30 cellular contexts compared by ENCODE assay signal in the genomic region with DNA sequence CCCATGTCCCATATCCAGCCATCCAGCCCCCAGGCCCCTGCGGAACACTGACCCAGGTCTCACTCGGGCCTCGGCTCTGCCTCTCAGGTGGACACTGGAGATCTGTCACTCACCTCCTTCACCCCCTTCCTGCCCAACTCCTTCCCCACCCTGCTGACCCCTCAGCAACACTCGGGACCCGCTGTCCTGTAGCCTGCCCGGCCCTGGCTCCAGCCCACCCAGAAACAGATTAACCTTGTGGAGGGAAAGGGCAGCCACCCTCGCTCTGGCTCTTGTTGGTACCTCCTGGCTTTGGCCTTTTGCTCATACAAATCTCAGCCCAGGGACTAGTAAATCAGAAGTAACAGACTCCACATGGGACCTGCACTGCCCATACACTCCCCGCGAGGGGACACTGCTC. TPM values are rescaled to one million over a fixed set of nuclear protein-coding genes. Genes with fewer than 3 reads are reported as not detected.
A peak's percentile ranks its signal among the peaks of the same experiment; 100 is the strongest.
DNase-seq lines count a peak whose midpoint lies in the region; ATAC-seq, FAIRE-seq and TF ChIP-seq lines count a peak whose summit lies in the region.
"Had no signal": no experiment of that assay in that cellular context is flagged by ENCODE, and none has a peak within 500 bp of the region (broad histone marks: within the 10 kb centered on the region; RNA-seq: fewer than 3 reads in every experiment).

No MANE protein-coding gene starts in this region.

- no peaks in the 10 kb centered on the region for H3K4me1 Mint-ChIP-seq in natural killer cell treated with Interleukin-12 subunit alpha and Interleukin-12 subunit beta and Interleukin-15 and Interleukin-18, amount 100 ng/mL, for 72 hours (ENCODE audit: low read depth in 2 of 2)
- H3K4me1 Mint-ChIP-seq in natural killer cell = no peaks in the 10 kb centered on the region

- H3K27me3 Mint-ChIP-seq in natural killer cell treated with Interleukin-12 subunit alpha and Interleukin-12 subunit beta and Interleukin-15 and Interleukin-18, amount 100 ng/mL, for 72 hours = peaks cover 0 to 6% of the 10 kb centered on the region in 2 donors
- peaks cover 0 to 2% of the 10 kb centered on the region in 2 donors for H3K27me3 Mint-ChIP-seq in natural killer cell (ENCODE audit: low read depth in 2 of 2)

- no peak for TF ChIP-seq CTCF in natural killer cell (IDR thresholded peaks at IDR 0.05)
- no peak for TF ChIP-seq CTCF in RWPE1 (conservative IDR thresholded peaks at IDR 0.05; ENCODE audit: low read depth)
- TF ChIP-seq CTCF in D721Med (IDR thresholded peaks at IDR 0.05; ENCODE audit: insufficient read depth, missing control alignments) = no peak

- ATAC-seq in natural killer cell treated with Interleukin-12 subunit alpha and Interleukin-12 subunit beta and Interleukin-15 and Interleukin-18, amount 100 ng/mL, for 72 hours = no peak
- ATAC-seq in natural killer cell = no peak
- ATAC-seq: A549; CD8-positive, alpha-beta T cell; GM12878 had no signal

- CTCF ChIA-PET in RWPE1 (lab: Yijun Ruan, JAX) = no interaction called here

- FAIRE-seq in D721Med (lab: Jason Lieb, UNC) = no peak
- FAIRE-seq: A549, GM12878, GM12892, GM18507, GM19239 had no signal

- POLR2A ChIA-PET in RWPE1 (lab: Yijun Ruan, JAX; ENCODE audit: low non-redundant PET) = no interaction called here

- peak overlapping the region; percentile 10 for H3K27ac ChIP-seq in RWPE1
- H3K27ac ChIP-seq: 22Rv1, C4-2B had no signal

- no peaks in the 10 kb centered on the region for H3K36me3 Mint-ChIP-seq in natural killer cell treated with Interleukin-12 subunit alpha and Interleukin-12 subunit beta and Interleukin-15 and Interleukin-18, amount 100 ng/mL, for 72 hours
- no peaks in the 10 kb centered on the region for H3K36me3 Mint-ChIP-seq in natural killer cell
- H3K36me3 Mint-ChIP-seq: CD8-positive, alpha-beta T cell had no signal

- intact Hi-C loops in natural killer cell (cut with micrococcal nuclease) (no loop called here), posterior vena cava (cut with DNase I) (loop anchor here in 1 of 2 donors (1.0 kb wide), 1 partner anchor 45 kb away; no protein-coding TSS in a partner anchor)

- H3K27ac Mint-ChIP-seq in natural killer cell treated with Interleukin-12 subunit alpha and Interleukin-12 subunit beta and Interleukin-15 and Interleukin-18, amount 100 ng/mL, for 72 hours = no peak overlapping the region
- H3K27ac Mint-ChIP-seq in natural killer cell = no peak overlapping the region
- H3K27ac Mint-ChIP-seq: B cell; CD4-positive, alpha-beta T cell; CD8-positive, alpha-beta T cell had no signal

- H3K4me3 Mint-ChIP-seq in natural killer cell treated with Interleukin-12 subunit alpha and Interleukin-12 subunit beta and Interleukin-15 and Interleukin-18, amount 100 ng/mL, for 72 hours = no peak overlapping the region
- no peak overlapping the region for H3K4me3 Mint-ChIP-seq in natural killer cell
- H3K4me3 Mint-ChIP-seq: B cell; CD4-positive, alpha-beta T cell; CD8-positive, alpha-beta T cell had no signal

- peak; percentile 20 for DNase-seq in natural killer cell treated with Interleukin-12 subunit alpha and Interleukin-12 subunit beta and Interleukin-15 and Interleukin-18, amount 100 ng/mL, for 72 hours (ENCODE audit: low spot score)
- no peak for DNase-seq in natural killer cell
- no peak for DNase-seq in RWPE1 (ENCODE audit: low spot score)
- peak; percentile 60 for DNase-seq in posterior vena cava (ENCODE audit: low spot score)
- DNase-seq in D721Med (ENCODE audit: insufficient read length, low spot score) = no peak
- DNase-seq in mesenteric fat pad (ENCODE audit: low spot score) = no peak
- DNase-seq in stimulated activated naive CD4-positive, alpha-beta T cell treated with Interleukin-2 at 50 U/mL for 16 hours (lab: John Stamatoyannopoulos, UW) = no peak
- DNase-seq: AML-193; Caco-2; Calu3; CD4-positive, alpha-beta T cell; CD8-positive, alpha-beta T cell; DMS 273 treated with DMSO at 0.1 percent for 48 hours; DMS153; DMS53; DMS79; DND-41; EL; GDM1 had no signal

- H3K9me3 Mint-ChIP-seq in natural killer cell treated with Interleukin-12 subunit alpha and Interleukin-12 subunit beta and Interleukin-15 and Interleukin-18, amount 100 ng/mL, for 72 hours = no peaks in the 10 kb centered on the region
- H3K9me3 Mint-ChIP-seq in natural killer cell = no peaks in the 10 kb centered on the region
- H3K9me3 Mint-ChIP-seq: CD4-positive, alpha-beta T cell; CD8-positive, alpha-beta T cell had no signal

RNA-seq across cellular contexts. Expression of gene PRLH, which starts 29.8 kb away (rescaled TPM):
- total RNA-seq in natural killer cell treated with Interleukin-12 subunit alpha and Interleukin-12 subunit beta and Interleukin-15 and Interleukin-18, amount 100 ng/mL, for 72 hours = not detected
- total RNA-seq in natural killer cell (not detected), posterior vena cava (not detected), mesenteric fat pad (not detected)
- total RNA-seq: A172; B cell; Caco-2; Calu3; CD4-positive, alpha-beta T cell; CD8-positive, alpha-beta T cell; Daoy; G401; GM12878 had no signal

RNA-seq across cellular contexts. Expression of gene MLPH, which starts 49.6 kb away (rescaled TPM):
- total RNA-seq in natural killer cell treated with Interleukin-12 subunit alpha and Interleukin-12 subunit beta and Interleukin-15 and Interleukin-18, amount 100 ng/mL, for 72 hours = not detected
- total RNA-seq in natural killer cell (not detected), posterior vena cava (1 to 10 TPM; 6.0 to 6.4 TPM), mesenteric fat pad (7.3 TPM)
- total RNA-seq: B cell; Caco-2; CD8-positive, alpha-beta T cell had no signal

RNA-seq across cellular contexts. Expression of gene RAB17, which starts 53.9 kb away (rescaled TPM):
- total RNA-seq in natural killer cell treated with Interleukin-12 subunit alpha and Interleukin-12 subunit beta and Interleukin-15 and Interleukin-18, amount 100 ng/mL, for 72 hours = not detected
- not detected for total RNA-seq in natural killer cell
- 1 to 10 TPM; 2.0 to 2.7 TPM for total RNA-seq in posterior vena cava
- total RNA-seq in mesenteric fat pad = 0.87 TPM
- total RNA-seq: B cell; CD4-positive, alpha-beta T cell; CD8-positive, alpha-beta T cell; G401 had no signal

Comparison
In these comparisons a context has a peak if more than half of its experiments do, and no peak if none do; other contexts are left out.
1. DNase-seq: peak in natural killer cell treated with Interleukin-12 subunit alpha and Interleukin-12 subunit beta and Interleukin-15 and Interleukin-18, amount 100 ng/mL, for 72 hours (single experiment) and posterior vena cava (single experiment); none in natural killer cell (single experiment), RWPE1 (single experiment), D721Med (single experiment), mesenteric fat pad (single experiment) and stimulated activated naive CD4-positive, alpha-beta T cell treated with Interleukin-2 at 50 U/mL for 16 hours (single experiment).